ENCODE assay signal across 9 cellular contexts in genomic region chr2:17538844-17539554, GRCh38. TPM values are rescaled to one million over a fixed set of nuclear protein-coding genes. Genes with fewer than 3 reads are reported as not detected.
A peak's percentile ranks its signal among the peaks of the same experiment; 100 is the strongest.
DNase-seq lines count a peak whose midpoint lies in the region; ATAC-seq, FAIRE-seq and TF ChIP-seq lines count a peak whose summit lies in the region.
"Had no signal": no experiment of that assay in that cellular context is flagged by ENCODE, and none has a peak within 500 bp of the region (broad histone marks: within the 10 kb centered on the region; RNA-seq: fewer than 3 reads in every experiment).

No MANE protein-coding gene starts in this region.

- H3F3A ChIP-seq in smooth muscle cell (ENCODE audit: low read depth) = peaks cover 3% of the 10 kb centered on the region

- in situ Hi-C loops in GM12878 (cut with MboI) = no loop called here

- ATAC-seq in GM21367 (IDR thresholded peaks at IDR 0.05; ENCODE audit: unreplicated experiment) (peak; percentile 48), GM12878 (peak; percentile 84), GM19452 (IDR thresholded peaks at IDR 0.05; ENCODE audit: unreplicated experiment) (no peak)

- peak overlapping the region; percentile 9 for H3K4me3 ChIP-seq in BJ (ENCODE audit: low read depth, low read length)
- peak overlapping the region; percentile 54 for H3K4me3 ChIP-seq in MG63
- no peak overlapping the region for H3K4me3 ChIP-seq in GM12878
- peak overlapping the region; percentile 89 for H3K4me3 ChIP-seq in iPS-18a (ENCODE audit: low read length)
- H3K4me3 ChIP-seq in smooth muscle cell = peak overlapping the region; percentile 56

- RAD21 ChIA-PET in GM12878 (lab: Charles Lee; ENCODE audit: unreplicated experiment) = no interaction called here

- no peaks in the 10 kb centered on the region for H3K79me2 ChIP-seq in GM12878 (ENCODE audit: control insufficient read depth, insufficient read depth, low read length)
- no peaks in the 10 kb centered on the region for H3K79me2 ChIP-seq in smooth muscle cell (ENCODE audit: low read depth)

- SMC1A ChIA-PET in GM12878 (lab: Charles Lee; ENCODE audit: uncharacterized antibody, unreplicated experiment) = interaction anchor here (1.0 kb wide), 1 partner anchor 53 kb away, joined by 3 read pairs; no protein-coding TSS in a partner anchor

- no peak overlapping the region for H3K9ac ChIP-seq in GM12878 (ENCODE audit: control insufficient read depth, insufficient read depth, low read length)
- peak overlapping the region; percentile 83 for H3K9ac ChIP-seq in iPS-18a (ENCODE audit: low read length)
- H3K9ac ChIP-seq in smooth muscle cell (ENCODE audit: low read depth) = peak overlapping the region; percentile 50

- H3K36me3 ChIP-seq in BJ (ENCODE audit: control insufficient read depth, insufficient read depth, low read length) (no peaks in the 10 kb centered on the region), MG63 (no peaks in the 10 kb centered on the region), GM12878 (ENCODE audit: control insufficient read depth in 2 of 2, insufficient read depth in 2 of 2, low read length in 1 of 2) (no peaks in the 10 kb centered on the region), iPS-18a (ENCODE audit: control insufficient read depth, low read depth, low read length) (no peaks in the 10 kb centered on the region), smooth muscle cell (ENCODE audit: low read depth) (no peaks in the 10 kb centered on the region)

- H2AFZ ChIP-seq in GM12878 (ENCODE audit: control insufficient read depth, low read depth, low read length) = no peak overlapping the region
- peak overlapping the region; percentile 95 for H2AFZ ChIP-seq in smooth muscle cell (ENCODE audit: low read depth)

- H3K27ac ChIP-seq in GM12878 (ENCODE audit: control insufficient read depth, insufficient read depth) = no peak overlapping the region
- H3K27ac ChIP-seq in iPS-18a (ENCODE audit: low read length) = no peak overlapping the region
- H3K27ac ChIP-seq in smooth muscle cell (ENCODE audit: low read depth) = peak overlapping the region; percentile 55

- no peak for DNase-seq in BJ (ENCODE audit: low read depth)
- DNase-seq in MG63 = peak; percentile 77
- DNase-seq in GM12878 (ENCODE audit: low read depth, low spot score) = no peak
- peak; percentile 52 for DNase-seq in smooth muscle cell (lab: John Stamatoyannopoulos, UW; ENCODE audit: unreplicated experiment)
- DNase-seq in stimulated activated CD4-positive, alpha-beta T cell treated with anti-CD3 and anti-CD28 coated beads, Interleukin-12 subunit alpha, Interleukin-12 subunit beta, amount 100 ng/mL, for 4 hours = no peak

- FAIRE-seq in GM12878 (lab: Jason Lieb, UNC) = no peak

- H3K27me3 ChIP-seq in BJ (ENCODE audit: control insufficient read depth, insufficient read depth, low read length) = peaks cover 27% of the 10 kb centered on the region
- H3K27me3 ChIP-seq in MG63 = peaks cover 4% of the 10 kb centered on the region; the same call in 1 of the 2 replicates
- H3K27me3 ChIP-seq in GM12878 (replicated peaks in 1 of 2; ENCODE audit: control insufficient read depth in 2 of 2, insufficient read depth in 2 of 2, low read length in 1 of 2) = peaks cover 11 to 20% of the 10 kb centered on the region in 2 experiments
- peaks cover 36% of the 10 kb centered on the region for H3K27me3 ChIP-seq in iPS-18a (ENCODE audit: control insufficient read depth, insufficient read depth, low read length)
- peaks cover 5% of the 10 kb centered on the region for H3K27me3 ChIP-seq in smooth muscle cell (ENCODE audit: low read depth)

- 6% methylated on average over 50 of the region's 52 CpGs for WGBS in GM12878 (ENCODE audit: insufficient coverage, insufficient replicate concordance, low lambda C conversion rate, missing lambda C conversion rate)
- 2% methylated on average over 51 of the region's 52 CpGs for WGBS in smooth muscle cell (ENCODE audit: low lambda C conversion rate)

- TF ChIP-seq RAD21 in GM12878 (IDR thresholded peaks at IDR 0.05; ENCODE audit: insufficient read depth, low read depth, low read length) = no peak

- BruUV-seq in GM12878 (replicated peaks; lab: Mats Ljungman, UMichigan) = no TSS peak

- TF ChIP-seq CTCF in BJ (IDR thresholded peaks at IDR 0.05; ENCODE audit: insufficient read depth, low read depth, low read length) (no peak), GM12878 (IDR thresholded peaks at IDR 0.05 in 2 of 3, conservative IDR thresholded peaks at IDR 0.05 in 1 of 3; ENCODE audit: control insufficient read depth in 2 of 3, extremely low read depth in 1 of 3, insufficient read depth in 1 of 3, low read depth in 3 of 3, low read length in 3 of 3) (no peak), smooth muscle cell (IDR thresholded peaks at IDR 0.05; ENCODE audit: borderline replicate concordance, insufficient read depth, poor library complexity, severe bottlenecking) (no peak)

- intact Hi-C loops in GM12878 (cut with micrococcal nuclease; ENCODE audit: unreplicated experiment) = no loop called here

- no peak for TF ChIP-seq POLR2A in GM12878 (IDR thresholded peaks at IDR 0.05; ENCODE audit: low read depth, low read length)

- TF ChIP-seq EP300 in GM12878 (IDR thresholded peaks at IDR 0.05; ENCODE audit: borderline replicate concordance in 1 of 2, control insufficient read depth in 1 of 2, low read depth in 2 of 2, low read length in 2 of 2) = no peak

- peak overlapping the region; percentile 50; the same call in 1 of the 2 replicates for H3K4me2 ChIP-seq in GM12878 (ENCODE audit: control insufficient read depth, insufficient read depth)
- H3K4me2 ChIP-seq in smooth muscle cell = peak overlapping the region; percentile 90

- no peaks in the 10 kb centered on the region for H4K20me1 ChIP-seq in GM12878 (ENCODE audit: control insufficient read depth, insufficient read depth)
- no peaks in the 10 kb centered on the region for H4K20me1 ChIP-seq in smooth muscle cell (ENCODE audit: low read depth)

- H3K9me3 ChIP-seq in MG63 (no peaks in the 10 kb centered on the region), GM12878 (replicated peaks; ENCODE audit: control insufficient read depth, insufficient read depth, low read length) (no peaks in the 10 kb centered on the region), iPS-18a (ENCODE audit: control insufficient read depth, low read depth, low read length) (no peaks in the 10 kb centered on the region), smooth muscle cell (replicated peaks; ENCODE audit: low read depth) (no peaks in the 10 kb centered on the region)

- POLR2A ChIA-PET in BJ (lab: Charles Lee) (no interaction called here), GM12878 (lab: Charles Lee) (no interaction called here)

- CTCF ChIA-PET in BJ (lab: Yijun Ruan, JAX) = interaction anchor here (1.0 kb wide), 1 partner anchor 15 kb away, joined by 3 read pairs; no protein-coding TSS in a partner anchor
- CTCF ChIA-PET in GM12878 (lab: Yijun Ruan, JAX) = interaction anchor here (1.0 kb wide), 1 partner anchor 66 kb away, joined by 3 read pairs; no protein-coding TSS in a partner anchor

- H3K4me1 ChIP-seq in GM12878 (ENCODE audit: control insufficient read depth, insufficient read depth, low read length) (no peaks in the 10 kb centered on the region), iPS-18a (ENCODE audit: control insufficient read depth, low read depth, low read length) (peaks cover 31% of the 10 kb centered on the region), smooth muscle cell (ENCODE audit: low read depth) (peaks cover 15% of the 10 kb centered on the region)

TF ChIP-seq in GM12878, 131 proteins besides CTCF, POLR2A, EP300 and RAD21 (continues in another document):
- peak; percentile 96 for TF ChIP-seq HDAC6 (IDR thresholded peaks at IDR 0.05; ENCODE audit: unreplicated experiment)

RNA-seq across cellular contexts. Expression of gene VSNL1, which starts 1.5 kb away (rescaled TPM):
- not detected in 2 replicates for polyA plus RNA-seq in BJ (2011; rRNA removed)
- not detected in 2 replicates for polyA minus RNA-seq in BJ (2011; rRNA and poly(A)+ RNA removed)
- 0.66 and 30.3 TPM in 2 replicates for total RNA-seq in MG63 (2014; rRNA removed; shearing (Covaris generic); ENCODE audit: low replicate concordance)
- total RNA-seq in GM12878 (2013; cell fraction: nucleolus; rRNA removed) = not detected in 2 replicates
- not detected in 2 replicates for total RNA-seq in GM12878 (2014; rRNA removed)
- total RNA-seq in GM12878 (2014; rRNA removed; fragmentation: Illumina TruSeq; extraction: Trizol) = not detected in 2 replicates
- 0.21 TPM in 1 of 2 replicates, not detected in the other for total RNA-seq in GM12878 (2021)
- polyA plus RNA-seq in GM12878 (2011; ENCODE audit: low read depth) = not detected
- not detected in 2 replicates for polyA plus RNA-seq in GM12878 (2011; rRNA removed)
- polyA plus RNA-seq in GM12878 (2011; cell fraction: cytosol; rRNA removed) = not detected in 2 replicates
- not detected in 2 replicates for polyA plus RNA-seq in GM12878 (2011; cell fraction: nucleus; rRNA removed)
- 0.04 TPM in 1 of 2 replicates, not detected in the other for polyA plus RNA-seq in GM12878 (2012)
- polyA plus RNA-seq in GM12878 (2014; fragmentation: Illumina TruSeq; extraction: Trizol) = 0.09 and 0.21 TPM in 2 replicates
- under 1 TPM; 0.04 to 0.10 TPM for polyA plus RNA-seq in GM12878 (2014; fragmentation: Nextera tagmentation; extraction: Ambion mirVana)
- not detected in 2 replicates for polyA plus RNA-seq in GM12878 (2014; rRNA removed)
- polyA plus RNA-seq in GM12878 (2016; fragmentation: Nextera tagmentation; extraction: Ambion mirVana) = under 1 TPM; 0.15 to 0.30 TPM
- polyA minus RNA-seq in GM12878 (2011; rRNA and poly(A)+ RNA removed) = 1.0 TPM in 1 of 2 replicates, not detected in the other
- polyA minus RNA-seq in GM12878 (2011; cell fraction: cytosol; rRNA and poly(A)+ RNA removed) = not detected in 2 replicates
- not detected in 2 replicates for polyA minus RNA-seq in GM12878 (2011; cell fraction: nucleus; rRNA and poly(A)+ RNA removed)
- total RNA-seq in smooth muscle cell = 0.99 and 2.8 TPM in 2 replicates
- polyA plus RNA-seq in smooth muscle cell = 4.5 and 5.2 TPM in 2 replicates
- total RNA-seq: mononuclear cell had no signal

RNA-seq across cellular contexts. Expression of gene RAD51AP2, which starts 20.8 kb away (rescaled TPM):
- not detected in 2 replicates for polyA plus RNA-seq in BJ (2011; rRNA removed)
- not detected in 2 replicates for polyA minus RNA-seq in BJ (2011; rRNA and poly(A)+ RNA removed)
- not detected in 2 replicates for total RNA-seq in MG63 (2014; rRNA removed; shearing (Covaris generic); ENCODE audit: low replicate concordance)
- 0.20 TPM in 1 of 2 replicates, not detected in the other for total RNA-seq in GM12878 (2013; cell fraction: nucleolus; rRNA removed)
- total RNA-seq in GM12878 (2014; rRNA removed) = under 0.01 and 0.05 TPM in 2 replicates
- total RNA-seq in GM12878 (2014; rRNA removed; fragmentation: Illumina TruSeq; extraction: Trizol) = not detected in 2 replicates
- total RNA-seq in GM12878 (2021) = not detected in 2 replicates
- not detected for polyA plus RNA-seq in GM12878 (2011; ENCODE audit: low read depth)
- polyA plus RNA-seq in GM12878 (2011; rRNA removed) = 0.03 TPM in 1 of 2 replicates, not detected in the other
- not detected in 2 replicates for polyA plus RNA-seq in GM12878 (2011; cell fraction: cytosol; rRNA removed)
- polyA plus RNA-seq in GM12878 (2011; cell fraction: nucleus; rRNA removed) = not detected in 2 replicates
- not detected in 2 replicates for polyA plus RNA-seq in GM12878 (2012)
- polyA plus RNA-seq in GM12878 (2014; fragmentation: Illumina TruSeq; extraction: Trizol) = not detected in 2 replicates
- polyA plus RNA-seq in GM12878 (2014; fragmentation: Nextera tagmentation; extraction: Ambion mirVana) = under 1 TPM in 1 of 2 experiments, not detected in 1; 0.02 TPM
- polyA plus RNA-seq in GM12878 (2014; rRNA removed) = not detected in 2 replicates
- polyA plus RNA-seq in GM12878 (2016; fragmentation: Nextera tagmentation; extraction: Ambion mirVana) = not detected
- polyA minus RNA-seq in GM12878 (2011; rRNA and poly(A)+ RNA removed) = 0.10 TPM in 1 of 2 replicates, not detected in the other
- not detected in 2 replicates for polyA minus RNA-seq in GM12878 (2011; cell fraction: cytosol; rRNA and poly(A)+ RNA removed)
- 0.19 and 0.24 TPM in 2 replicates for polyA minus RNA-seq in GM12878 (2011; cell fraction: nucleus; rRNA and poly(A)+ RNA removed)
- 0.04 and 0.22 TPM in 2 replicates for total RNA-seq in smooth muscle cell
- polyA plus RNA-seq in smooth muscle cell = 0.06 and 0.12 TPM in 2 replicates
- total RNA-seq: mononuclear cell had no signal

Comparison
In these comparisons a context has a peak if more than half of its experiments do, and no peak if none do; other contexts are left out.
1. DNase-seq: peak in MG63 (single experiment) and smooth muscle cell (single experiment); none in BJ (single experiment), GM12878 (single experiment) and stimulated activated CD4-positive, alpha-beta T cell treated with anti-CD3 and anti-CD28 coated beads, Interleukin-12 subunit alpha, Interleukin-12 subunit beta, amount 100 ng/mL, for 4 hours (single experiment).